ENCODE assay signal across 8 cellular contexts in genomic region chr2:64311948-64312621, GRCh38.
DNase-seq lines count a peak whose midpoint lies in the region; ATAC-seq and TF ChIP-seq lines count a peak whose summit lies in the region.

No MANE protein-coding gene starts in this region.

- H3K27ac ChIP-seq in ascending aorta (peak overlapping the region; percentile 42 to 74), left ventricle myocardium inferior (replicated peaks) (peak overlapping the region; percentile 64)

- ATAC-seq in GM21723 (IDR thresholded peaks at IDR 0.05; ENCODE audit: unreplicated experiment): no peak
- ATAC-seq in GM18498 (IDR thresholded peaks at IDR 0.05; ENCODE audit: unreplicated experiment): no peak

- H3K4me3 ChIP-seq in BJ (ENCODE audit: low read depth, low read length) (no peak overlapping the region), ascending aorta (peak overlapping the region in 1 of 2 donors; percentile 54), left ventricle myocardium inferior (peak overlapping the region; percentile 32)

- peak; percentile 71 for TF ChIP-seq CTCF in BJ (IDR thresholded peaks at IDR 0.05; ENCODE audit: insufficient read depth, low read depth, low read length)
- TF ChIP-seq CTCF in ascending aorta (IDR thresholded peaks at IDR 0.05): peak; percentile 37 to 61 (median 42)
- TF ChIP-seq CTCF in left ventricle myocardium inferior (IDR thresholded peaks at IDR 0.05; ENCODE audit: borderline replicate concordance): peak; percentile 74

- DNase-seq in BJ (ENCODE audit: low read depth): peak; percentile 62
- peak; percentile 51 for DNase-seq in NCI-H1048 (lab: John Stamatoyannopoulos, UW)
- DNase-seq in ascending aorta (ENCODE audit: low spot score in 2 of 2): peak in 1 of 2 donors; percentile 90
- peak; percentile 72 for DNase-seq in left ventricle myocardium inferior
- peak; percentile 80 for DNase-seq in putamen (ENCODE audit: low spot score)
- no peak for DNase-seq in COLO668 (lab: John Stamatoyannopoulos, UW; ENCODE audit: unreplicated experiment)

- intact Hi-C loops in ascending aorta (cut with DNase I) (loop anchor here (5.0 kb wide), 3 partner anchors 85 to 260 kb away; partner anchors contain the start of gene PELI1), left ventricle myocardium inferior (cut with micrococcal nuclease) (loop anchor here (10.0 kb wide), 1 partner anchor 177 kb away; no protein-coding TSS in a partner anchor)

- no peaks in the 10 kb centered on the region for H3K36me3 ChIP-seq in BJ (ENCODE audit: control insufficient read depth, insufficient read depth, low read length)
- no peaks in the 10 kb centered on the region for H3K36me3 ChIP-seq in ascending aorta
- H3K36me3 ChIP-seq in left ventricle myocardium inferior: no peaks in the 10 kb centered on the region

- H3K27me3 ChIP-seq in BJ (ENCODE audit: control insufficient read depth, insufficient read depth, low read length) (peaks cover 15% of the 10 kb centered on the region), ascending aorta (no peaks in the 10 kb centered on the region), left ventricle myocardium inferior (ENCODE audit: low read depth) (no peaks in the 10 kb centered on the region)

- H3K4me1 ChIP-seq in ascending aorta (peaks cover 4 to 7% of the 10 kb centered on the region in 2 donors), left ventricle myocardium inferior (peaks cover 27% of the 10 kb centered on the region)

- CTCF ChIA-PET in BJ (lab: Yijun Ruan, JAX): interaction anchor here (0.6 to 4.3 kb wide), 24 partner anchors 10 to 266 kb away, joined by 3 to 72 read pairs (median 4); no protein-coding TSS in a partner anchor

- POLR2A ChIA-PET in BJ (lab: Charles Lee): interaction anchor here (0.5 kb wide), 1 partner anchor 13 kb away, joined by 3 read pairs; no protein-coding TSS in a partner anchor

- H3K9me3 ChIP-seq in ascending aorta (no peaks in the 10 kb centered on the region), left ventricle myocardium inferior (replicated peaks) (no peaks in the 10 kb centered on the region)
